In the genomic region with DNA sequence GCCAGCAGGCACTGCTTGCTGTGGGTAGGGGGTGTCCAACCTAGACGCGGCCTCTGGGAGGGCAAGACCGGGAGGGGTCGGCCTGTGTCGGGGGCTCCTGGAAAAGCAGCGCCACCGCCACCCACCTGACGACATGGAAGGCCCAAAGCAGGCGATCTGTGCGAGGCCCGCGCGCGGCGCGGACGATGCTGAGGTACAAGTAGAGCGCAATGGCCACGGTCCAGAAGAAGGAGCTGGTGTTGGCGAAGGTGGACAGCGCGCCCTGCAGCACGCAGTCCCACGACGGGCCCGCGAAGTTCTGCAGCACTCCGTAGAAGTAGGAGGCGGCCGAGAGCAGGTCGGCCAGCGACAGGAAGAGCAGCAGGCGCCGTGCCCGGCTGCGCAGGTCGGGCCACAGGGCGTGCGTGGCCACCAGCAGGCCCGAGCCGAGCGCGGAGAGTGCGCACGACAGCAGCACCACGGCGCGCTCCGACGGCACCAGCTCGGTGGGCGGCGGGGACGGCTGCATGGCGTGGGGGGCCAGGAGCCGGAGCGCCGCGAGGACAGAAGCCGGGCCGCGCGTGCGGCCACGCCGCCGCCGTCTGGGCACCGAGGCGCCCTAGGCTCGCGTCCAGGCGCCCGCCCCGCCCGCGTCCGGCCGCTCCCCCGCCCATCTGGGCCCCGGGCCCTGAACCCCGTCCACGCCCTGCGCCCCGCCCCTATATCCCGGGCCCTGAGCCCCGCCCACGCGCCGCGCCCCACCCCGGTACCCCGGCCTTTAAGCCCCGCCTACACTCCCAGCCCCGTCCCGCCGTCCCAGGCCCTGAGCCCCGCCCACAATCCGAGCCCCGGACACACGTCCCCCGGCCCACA, we compare ENCODE assay signal across 8 cellular contexts. TPM values are rescaled to one million over a fixed set of nuclear protein-coding genes. Genes with fewer than 3 reads are reported as not detected.
DNase-seq lines count a peak whose midpoint lies in the region; ATAC-seq, FAIRE-seq and TF ChIP-seq lines count a peak whose summit lies in the region.

A gene with protein sequence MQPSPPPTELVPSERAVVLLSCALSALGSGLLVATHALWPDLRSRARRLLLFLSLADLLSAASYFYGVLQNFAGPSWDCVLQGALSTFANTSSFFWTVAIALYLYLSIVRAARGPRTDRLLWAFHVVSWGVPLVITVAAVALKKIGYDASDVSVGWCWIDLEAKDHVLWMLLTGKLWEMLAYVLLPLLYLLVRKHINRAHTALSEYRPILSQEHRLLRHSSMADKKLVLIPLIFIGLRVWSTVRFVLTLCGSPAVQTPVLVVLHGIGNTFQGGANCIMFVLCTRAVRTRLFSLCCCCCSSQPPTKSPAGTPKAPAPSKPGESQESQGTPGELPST (minus strand): TSS at position 583 of the 852 bp plus-strand sequence. CDS start 75 bp downstream, at position 508.

- H3K79me2 ChIP-seq in GM23248 (ENCODE audit: insufficient read depth) (no peaks in the 10 kb centered on the region), keratinocyte (ENCODE audit: control insufficient read depth, insufficient read depth, low read length) (peaks cover 21% of the 10 kb centered on the region)

- TF ChIP-seq CTCF in activated B cell treated with CpG ODN at 0.5 μM for 24 hours (IDR thresholded peaks at IDR 0.05) (no peak), cardiac fibroblast (IDR thresholded peaks at IDR 0.05; ENCODE audit: low read depth, low read length) (no peak), keratinocyte (optimal IDR thresholded peaks at IDR 0.05 in 1 of 3, IDR thresholded peaks at IDR 0.05 in 1 of 3, conservative IDR thresholded peaks at IDR 0.05 in 1 of 3; ENCODE audit: extremely low read depth in 1 of 3, insufficient read depth in 2 of 3, low read length in 3 of 3) (peak in 2 of 3 experiments; percentile 29 to 39)

- H3K27ac ChIP-seq in GM23248 (peak within 1 kb of the TSS; percentile 35), keratinocyte (ENCODE audit: control insufficient read depth, insufficient read depth, low read length) (peak within 1 kb of the TSS; percentile 63)

- no peaks in the 10 kb centered on the region for H3K9me2 ChIP-seq in GM23248 (ENCODE audit: insufficient read depth)

- 4 to 6% methylated on average over 51 to 73 of the region's 102 CpGs for WGBS in GM23248 (ENCODE audit: low coverage in 1 of 2, low lambda C conversion rate in 2 of 2, missing lambda C conversion rate in 2 of 2), 2 experiments

- H3K36me3 Mint-ChIP-seq in activated B cell treated with CpG ODN at 0.5 μM for 24 hours (ENCODE audit: low read depth) = no peaks in the 10 kb centered on the region

- intact Hi-C loops in activated B cell treated with CpG ODN at 0.5 μM for 24 hours (cut with micrococcal nuclease) = loop anchor here (1.0 to 5.0 kb wide), 5 partner anchors 34 to 312 kb away; a partner anchor contains a TSS

- H3K4me1 Mint-ChIP-seq in activated B cell treated with CpG ODN at 0.5 μM for 24 hours = peaks cover 49% of the 10 kb centered on the region

- FAIRE-seq in keratinocyte (lab: Jason Lieb, UNC) = no peak

- no peaks in the 10 kb centered on the region for H3K9me3 Mint-ChIP-seq in activated B cell treated with CpG ODN at 0.5 μM for 24 hours

- H3K9ac ChIP-seq in GM23248 (peak within 1 kb of the TSS; percentile 74), keratinocyte (ENCODE audit: control insufficient read depth, extremely low read depth, insufficient read depth, low read length) (peak within 1 kb of the TSS; percentile 84)

- peak; percentile 64 for DNase-seq in GDM1 (lab: John Stamatoyannopoulos, UW)
- DNase-seq in GM23248 = peak; percentile 90
- DNase-seq in LoVo (ENCODE audit: low spot score) = peak; percentile 91
- peak; percentile 75 for DNase-seq in activated B cell treated with CpG ODN at 0.5 μM for 24 hours
- peak; percentile 82 to 89 for DNase-seq in cardiac fibroblast (ENCODE audit: low read depth in 2 of 2)
- no peak for DNase-seq in keratinocyte (ENCODE audit: low read depth, low spot score)
- peak; percentile 60 to 68 for DNase-seq in stimulated activated CD4-positive, alpha-beta T cell treated with anti-CD3 and anti-CD28 coated beads, Interleukin-1b, Interleukin-23, amount 100 ng/mL, for 1 hour (ENCODE audit: low read depth in 2 of 2)
- no peak for DNase-seq in OCI-M2 (lab: John Stamatoyannopoulos, UW; ENCODE audit: unreplicated experiment)

- dilution Hi-C loops in keratinocyte (cut with MboI; ENCODE audit: extremely low pct_ligation_motif_present, low sequenced_read_pairs) = no loop called here

- H3K27me3 ChIP-seq in GM23248 (replicated peaks; ENCODE audit: insufficient read depth) (no peaks in the 10 kb centered on the region), keratinocyte (ENCODE audit: control insufficient read depth, extremely low read depth, insufficient read depth, low read length) (no peaks in the 10 kb centered on the region)

- peak within 1 kb of the TSS; percentile 75 for H3K4me3 ChIP-seq in GM23248
- H3K4me3 ChIP-seq in cardiac fibroblast (replicated peaks in 1 of 2; ENCODE audit: low read depth in 2 of 2, low read length in 2 of 2) = peak within 1 kb of the TSS; percentile 51 to 61
- peak within 1 kb of the TSS; percentile 64 to 92 (median 83) for H3K4me3 ChIP-seq in keratinocyte (ENCODE audit: control insufficient read depth in 2 of 3, extremely low read depth in 1 of 3, insufficient read depth in 2 of 3, low read depth in 1 of 3, low read length in 3 of 3)

- H3K4me2 ChIP-seq in GM23248 (ENCODE audit: unreplicated experiment) (peak within 1 kb of the TSS; percentile 77), keratinocyte (ENCODE audit: control insufficient read depth, extremely low read depth, insufficient read depth, low read depth, low read length) (peak within 1 kb of the TSS; percentile 99)

- POLR2A ChIA-PET in activated B cell treated with CpG ODN at 0.5 μM for 24 hours (lab: Charles Lee) = interaction anchor here (1.1 to 2.0 kb wide), 6 partner anchors 8 to 361 kb away, joined by 3 to 12 read pairs (median 6); a partner anchor contains a TSS

- in situ Hi-C loops in GM23248 (cut with MboI) = no loop called here

- H3K27me3 Mint-ChIP-seq in activated B cell treated with CpG ODN at 0.5 μM for 24 hours = no peaks in the 10 kb centered on the region

- peak within 1 kb of the TSS; percentile 56 for H3K27ac Mint-ChIP-seq in activated B cell treated with CpG ODN at 0.5 μM for 24 hours

- H4K20me1 ChIP-seq in GM23248 (ENCODE audit: insufficient read depth) (no peaks in the 10 kb centered on the region), keratinocyte (ENCODE audit: control insufficient read depth, extremely low read depth, insufficient read depth, low read length) (no peaks in the 10 kb centered on the region)

- no peaks in the 10 kb centered on the region for H3K9me3 ChIP-seq in GM23248 (ENCODE audit: low read depth)
- no peaks in the 10 kb centered on the region for H3K9me3 ChIP-seq in keratinocyte (ENCODE audit: control insufficient read depth, low read depth, low read length)

- CTCF ChIA-PET in activated B cell treated with CpG ODN at 0.5 μM for 24 hours (lab: Charles Lee) = interaction anchor here (1.2 to 1.4 kb wide), 3 partner anchors 13 to 68 kb away, joined by 3 to 11 read pairs (median 5); no protein-coding TSS in a partner anchor

- H3K4me1 ChIP-seq in GM23248 (ENCODE audit: insufficient read depth) (peaks cover 12% of the 10 kb centered on the region; the same call in 1 of the 2 replicates), keratinocyte (ENCODE audit: control insufficient read depth, extremely low read depth, insufficient read depth, low read length) (peaks cover 43% of the 10 kb centered on the region)

- H3K4me3 Mint-ChIP-seq in activated B cell treated with CpG ODN at 0.5 μM for 24 hours = peak within 1 kb of the TSS; percentile 90

- no peaks in the 10 kb centered on the region for H3K9me1 ChIP-seq in keratinocyte (ENCODE audit: control insufficient read depth, extremely low read depth, insufficient read depth, low read length)

- H2AFZ ChIP-seq in GM23248 (peak within 1 kb of the TSS; percentile 72), keratinocyte (ENCODE audit: control insufficient read depth, low read length) (peak within 1 kb of the TSS; percentile 82)

- ATAC-seq in activated B cell treated with CpG ODN at 0.5 μM for 24 hours (ENCODE audit: low read depth) = peak; percentile 87

- H3F3A ChIP-seq in GM23248 (ENCODE audit: insufficient read depth) = peaks cover 14% of the 10 kb centered on the region

- H3K36me3 ChIP-seq in GM23248 (ENCODE audit: low read depth) = no peaks in the 10 kb centered on the region
- no peaks in the 10 kb centered on the region for H3K36me3 ChIP-seq in keratinocyte (ENCODE audit: control insufficient read depth in 2 of 2, extremely low read depth in 1 of 2, insufficient read depth in 2 of 2, low read length in 2 of 2)

RNA-seq across cellular contexts. Expression of the gene that starts here (rescaled TPM):
- 1.7 and 3.3 TPM in 2 replicates for total RNA-seq in GM23248 (2014; rRNA removed; shearing (Covaris generic))
- polyA plus RNA-seq in GM23248 (2016; fragmentation: Nextera tagmentation; extraction: Ambion mirVana) = 2.6 and 2.7 TPM in 2 replicates
- 6.2 and 7.0 TPM in 2 replicates for total RNA-seq in activated B cell treated with CpG ODN at 0.5 μM for 24 hours
- polyA plus RNA-seq in keratinocyte = 4.4 to 6.5 TPM (median 6.1 TPM) in 3 replicates
- 6.1 TPM for polyA plus RNA-seq in keratinocyte (2011; ENCODE audit: low read depth)
- 3.5 and 3.6 TPM in 2 replicates for polyA plus RNA-seq in keratinocyte (2011; cell fraction: cytosol; rRNA removed)
- polyA plus RNA-seq in keratinocyte (2011; cell fraction: nucleus; rRNA removed) = 8.9 and 9.9 TPM in 2 replicates
- polyA plus RNA-seq in keratinocyte (2012; ENCODE audit: low replicate concordance) = 11.2 and 16.4 TPM in 2 replicates
- polyA minus RNA-seq in keratinocyte = 6.5 to 11.5 TPM (median 11.1 TPM) in 3 replicates
- polyA minus RNA-seq in keratinocyte (2011; cell fraction: cytosol; rRNA and poly(A)+ RNA removed) = 32.4 TPM
- 12.2 and 52.3 TPM in 2 replicates for polyA minus RNA-seq in keratinocyte (2011; cell fraction: nucleus; rRNA and poly(A)+ RNA removed)

Comparison
In these comparisons a context has a peak if more than half of its experiments do, and no peak if none do; other contexts are left out.
1. DNase-seq: peak in GDM1 (single experiment), GM23248 (single experiment), LoVo (single experiment), activated B cell treated with CpG ODN at 0.5 μM for 24 hours (single experiment), cardiac fibroblast (2 of 2) and stimulated activated CD4-positive, alpha-beta T cell treated with anti-CD3 and anti-CD28 coated beads, Interleukin-1b, Interleukin-23, amount 100 ng/mL, for 1 hour (2 of 2); none in keratinocyte (single experiment) and OCI-M2 (single experiment).
2. CTCF ChIP-seq: peak in keratinocyte (2 of 3); none in activated B cell treated with CpG ODN at 0.5 μM for 24 hours (single experiment) and cardiac fibroblast (single experiment).
3. Peak in every context shown above with its lines, with median percentiles within 50 percentile points of each other: H3K4me3 ChIP-seq.